Comparison of ENCODE assay signal across 1 cellular context in the genomic region with DNA sequence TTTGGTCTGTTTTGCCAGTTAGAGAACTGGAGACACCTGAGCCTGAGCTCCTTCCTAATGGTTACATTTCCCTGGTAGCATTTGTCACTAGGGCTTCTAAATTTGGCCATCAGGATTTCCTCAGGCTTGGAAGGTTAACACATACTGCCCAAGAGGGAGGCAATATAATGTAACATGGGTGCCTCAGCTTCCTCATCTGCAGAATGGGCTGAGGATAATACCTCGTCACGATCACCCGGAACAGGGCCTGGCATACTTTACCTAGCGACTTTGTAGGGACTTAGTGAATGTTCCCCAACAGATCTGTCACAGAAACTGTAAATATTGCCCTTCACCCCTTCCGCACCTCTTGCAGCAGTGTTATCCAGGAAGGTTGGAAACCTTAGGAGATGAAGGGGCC.
TF ChIP-seq lines count a peak whose summit lies in the region.

No MANE protein-coding gene starts in this region.

TF ChIP-seq in HepG2, 621 proteins besides CTCF, POLR2A, EP300 and RAD21:
- TF ChIP-seq ZNF660 (CRISPR knock-in tag; IDR thresholded peaks at IDR 0.05; ENCODE audit: borderline replicate concordance, low read depth) (no peak), ZNF629 (CRISPR knock-in tag; conservative IDR thresholded peaks at IDR 0.05) (peak; percentile 68)
